In the genomic region with DNA sequence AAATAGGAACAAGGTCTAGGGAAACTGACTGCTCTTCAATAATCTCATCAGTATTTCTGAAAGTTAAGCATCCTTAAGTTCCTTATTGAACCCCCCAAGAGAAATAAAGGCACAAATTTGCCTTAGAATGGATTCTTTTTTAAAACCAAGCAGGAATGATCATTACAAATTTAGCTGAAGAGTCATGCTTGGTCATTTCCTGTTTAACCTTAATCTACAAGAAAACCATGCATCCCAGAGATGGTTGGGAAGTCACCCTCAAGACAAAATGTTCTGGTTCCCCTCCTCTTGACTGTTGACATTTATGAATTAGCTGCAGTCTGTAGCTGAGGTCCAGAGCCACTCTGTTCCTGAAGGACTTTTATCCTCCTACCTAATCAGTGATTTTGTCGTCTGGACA, we compare ENCODE assay signal across 26 cellular contexts.
DNase-seq lines count a peak whose midpoint lies in the region; ATAC-seq, FAIRE-seq and TF ChIP-seq lines count a peak whose summit lies in the region.
"Had no signal": no experiment of that assay in that cellular context is flagged by ENCODE, and none has a peak within 500 bp of the region (broad histone marks: within the 10 kb centered on the region; RNA-seq: fewer than 3 reads in every experiment).

No MANE protein-coding gene starts in this region.

- H3K79me2 ChIP-seq in astrocyte (ENCODE audit: insufficient read depth, low read length) (no peaks in the 10 kb centered on the region), SK-N-SH (ENCODE audit: insufficient read depth) (no peaks in the 10 kb centered on the region)

- POLR2A ChIA-PET in SK-N-SH (lab: Yijun Ruan, JAX) = no interaction called here

- H3K4me1 Mint-ChIP-seq in astrocyte (ENCODE audit: low read depth, unreplicated experiment) = peaks cover 6% of the 10 kb centered on the region
- H3K4me1 Mint-ChIP-seq: activated naive CD8-positive, alpha-beta T cell treated with anti-CD3 and anti-CD28 coated beads for 36 hours; activated T-helper 17 cell treated with anti-CD3 and anti-CD28 coated beads, Interleukin-2, amount 50 U/mL, for 72 hours had no signal

- H3K36me3 ChIP-seq in astrocyte (ENCODE audit: insufficient read depth, low read length) = no peaks in the 10 kb centered on the region
- no peaks in the 10 kb centered on the region for H3K36me3 ChIP-seq in SK-N-SH (replicated peaks in 1 of 2; ENCODE audit: control insufficient read depth in 1 of 2, insufficient read depth in 2 of 2, low read length in 1 of 2)
- H3K36me3 ChIP-seq: BE2C, left ventricle myocardium inferior, sigmoid colon, tibial artery had no signal

- TF ChIP-seq RAD21 in SK-N-SH (IDR thresholded peaks at IDR 0.05; ENCODE audit: low read length) = no peak

- H4K20me1 ChIP-seq in astrocyte (ENCODE audit: insufficient read depth, low read length) = no peaks in the 10 kb centered on the region
- no peaks in the 10 kb centered on the region for H4K20me1 ChIP-seq in SK-N-SH (ENCODE audit: insufficient read depth)

- CTCF ChIA-PET in SK-N-SH (lab: Yijun Ruan, JAX) = no interaction called here

- H3K9me3 ChIP-seq in astrocyte (ENCODE audit: insufficient read depth, low read depth, low read length) (no peaks in the 10 kb centered on the region), SK-N-SH (no peaks in the 10 kb centered on the region)
- H3K9me3 ChIP-seq: BE2C, Caco-2, left ventricle myocardium inferior, sigmoid colon, tibial artery had no signal

- 0% methylated on average over 1 of the region's 1 CpG for WGBS in SK-N-SH (ENCODE audit: low lambda C conversion rate)

- H3K4me2 ChIP-seq in astrocyte (ENCODE audit: low read length) (peak overlapping the region; percentile 27), SK-N-SH (no peak overlapping the region)

- H3K27ac Mint-ChIP-seq in astrocyte (ENCODE audit: unreplicated experiment) = no peak overlapping the region
- H3K27ac Mint-ChIP-seq: activated CD8-positive, alpha-beta memory T cell treated with anti-CD3 and anti-CD28 coated beads, Interleukin-2, amount 10 ng/mL, durations not matched to agents 7 days and 5 days; activated naive CD8-positive, alpha-beta T cell treated with anti-CD3 and anti-CD28 coated beads for 36 hours; activated T-helper 17 cell treated with anti-CD3 and anti-CD28 coated beads, Interleukin-2, amount 50 U/mL, for 72 hours; nephron progenitor cell; stimulated activated naive B cell treated with anti-CD40 and anti-IgM and Interleukin-4, amounts not matched to agents 10 μg/mL and 1 μg/mL and 100 μg/mL, for 72 hours had no signal

- H3K9ac ChIP-seq in astrocyte (ENCODE audit: low read length) (no peak overlapping the region), SK-N-SH (no peak overlapping the region)

- no peaks in the 10 kb centered on the region for H3K36me3 Mint-ChIP-seq in astrocyte (ENCODE audit: low read depth, unreplicated experiment)
- H3K36me3 Mint-ChIP-seq: activated CD8-positive, alpha-beta memory T cell treated with anti-CD3 and anti-CD28 coated beads, Interleukin-2, amount 10 ng/mL, durations not matched to agents 7 days and 5 days; activated naive CD8-positive, alpha-beta T cell treated with anti-CD3 and anti-CD28 coated beads for 36 hours; brain; stimulated activated naive B cell treated with anti-CD40 and anti-IgM and Interleukin-4, amounts not matched to agents 10 μg/mL and 1 μg/mL and 100 μg/mL, for 72 hours had no signal

- TF ChIP-seq CTCF in astrocyte (IDR thresholded peaks at IDR 0.05; ENCODE audit: insufficient read depth, low read depth, low read length) (no peak), fibroblast of pulmonary artery (IDR thresholded peaks at IDR 0.05; ENCODE audit: low read length, missing control alignments) (no peak), D721Med (IDR thresholded peaks at IDR 0.05; ENCODE audit: insufficient read depth, missing control alignments) (no peak), SK-N-SH (IDR thresholded peaks at IDR 0.05) (no peak)

- peaks cover 2% of the 10 kb centered on the region for H3K27me3 Mint-ChIP-seq in astrocyte (ENCODE audit: low read depth, unreplicated experiment)
- H3K27me3 Mint-ChIP-seq: activated CD8-positive, alpha-beta memory T cell treated with anti-CD3 and anti-CD28 coated beads, Interleukin-2, amount 10 ng/mL, durations not matched to agents 7 days and 5 days; brain had no signal

- no peaks in the 10 kb centered on the region for H3K9me3 Mint-ChIP-seq in astrocyte (ENCODE audit: unreplicated experiment)
- H3K9me3 Mint-ChIP-seq: activated naive CD8-positive, alpha-beta T cell treated with anti-CD3 and anti-CD28 coated beads for 36 hours; activated T-helper 17 cell treated with anti-CD3 and anti-CD28 coated beads, Interleukin-2, amount 50 U/mL, for 72 hours; brain; nephron progenitor cell had no signal

- no peak overlapping the region for H3K4me3 Mint-ChIP-seq in astrocyte (ENCODE audit: unreplicated experiment)
- H3K4me3 Mint-ChIP-seq: activated CD8-positive, alpha-beta memory T cell treated with anti-CD3 and anti-CD28 coated beads, Interleukin-2, amount 10 ng/mL, durations not matched to agents 7 days and 5 days; activated naive CD8-positive, alpha-beta T cell treated with anti-CD3 and anti-CD28 coated beads for 36 hours; activated T-helper 17 cell treated with anti-CD3 and anti-CD28 coated beads, Interleukin-2, amount 50 U/mL, for 72 hours; nephron progenitor cell; stimulated activated naive B cell treated with anti-CD40 and anti-IgM and Interleukin-4, amounts not matched to agents 10 μg/mL and 1 μg/mL and 100 μg/mL, for 72 hours had no signal

- H3K9me2 ChIP-seq in SK-N-SH = no peaks in the 10 kb centered on the region

- no peaks in the 10 kb centered on the region for H3F3A ChIP-seq in SK-N-SH (replicated peaks; ENCODE audit: insufficient read depth)

- H3K4me1 ChIP-seq in astrocyte (ENCODE audit: insufficient read depth, low read length) (peaks cover 6% of the 10 kb centered on the region), SK-N-SH (ENCODE audit: control insufficient read depth in 1 of 2, insufficient read depth in 2 of 2, low read depth in 1 of 2, low read length in 1 of 2) (no peaks in the 10 kb centered on the region; a peak in 1 of 4 replicates)
- H3K4me1 ChIP-seq: BE2C, Caco-2, left ventricle myocardium inferior had no signal

- H3K27ac ChIP-seq in astrocyte (ENCODE audit: low read depth, low read length) (no peak overlapping the region), SK-N-SH (ENCODE audit: low read depth in 2 of 2, low read length in 1 of 2) (no peak overlapping the region)
- H3K27ac ChIP-seq: left ventricle myocardium inferior, sigmoid colon, tibial artery had no signal

- H3K4me3 ChIP-seq in astrocyte (ENCODE audit: insufficient read depth, low read depth, low read length) (no peak overlapping the region), fibroblast of pulmonary artery (replicated peaks; ENCODE audit: low read depth, low read length) (no peak overlapping the region), SK-N-SH (ENCODE audit: low read depth in 2 of 2, low read length in 1 of 2) (no peak overlapping the region)
- H3K4me3 ChIP-seq: left ventricle myocardium inferior, sigmoid colon, tibial artery had no signal

- no peak for TF ChIP-seq EP300 in SK-N-SH (IDR thresholded peaks at IDR 0.05; ENCODE audit: borderline replicate concordance in 1 of 2, low read depth in 1 of 2, low read length in 1 of 2)

- peak; percentile 74 for DNase-seq in HCEC 1CT
- DNase-seq in astrocyte (ENCODE audit: low read depth) = peak; percentile 49
- DNase-seq in fibroblast of pulmonary artery (ENCODE audit: low read depth) = peak; percentile 61
- no peak for DNase-seq in NAMALWA (ENCODE audit: low spot score)
- no peak for DNase-seq in D721Med (ENCODE audit: insufficient read length, low spot score)
- DNase-seq in SK-N-SH = no peak
- DNase-seq: activated CD4-positive, alpha-beta T cell treated with anti-CD3 and anti-CD28 coated beads for 4 hours; activated CD8-positive, alpha-beta memory T cell treated with anti-CD3 and anti-CD28 coated beads, Interleukin-2, amount 10 ng/mL, durations not matched to agents 7 days and 5 days; activated naive CD8-positive, alpha-beta T cell treated with anti-CD3 and anti-CD28 coated beads for 36 hours; BE2C; Caco-2; cortex of kidney; glutamatergic neuron; left ventricle myocardium inferior; NCI-H1694; NCI-H2171 treated with DMSO at 0.1 percent for 48 hours; NCI-H526 treated with DMSO at 0.1 percent for 48 hours; nephron progenitor cell; posterior cingulate gyrus; sigmoid colon; stimulated activated CD4-positive, alpha-beta T cell treated with anti-CD3 and anti-CD28 coated beads, Interleukin-2, amount 100 ng/mL, for 24 hours; stimulated activated naive B cell treated with anti-CD40 and anti-IgM and Interleukin-4, amounts not matched to agents 10 μg/mL and 1 μg/mL and 100 μg/mL, for 72 hours; tibial artery had no signal

- no peak for ATAC-seq in GM18868 (IDR thresholded peaks at IDR 0.05; ENCODE audit: unreplicated experiment)
- ATAC-seq: activated CD8-positive, alpha-beta memory T cell treated with anti-CD3 and anti-CD28 coated beads, Interleukin-2, amount 10 ng/mL, durations not matched to agents 7 days and 5 days; activated T-helper 17 cell treated with anti-CD3 and anti-CD28 coated beads, Interleukin-2, amount 50 U/mL, for 72 hours; stimulated activated naive B cell treated with anti-CD40 and anti-IgM and Interleukin-4, amounts not matched to agents 10 μg/mL and 1 μg/mL and 100 μg/mL, for 72 hours had no signal

- H3K27me3 ChIP-seq in astrocyte (ENCODE audit: insufficient read depth, low read length) = no peaks in the 10 kb centered on the region
- H3K27me3 ChIP-seq in SK-N-SH (ENCODE audit: insufficient read depth) = peaks cover 13% of the 10 kb centered on the region; the same call in 1 of the 2 replicates
- H3K27me3 ChIP-seq: BE2C, sigmoid colon, tibial artery had no signal

- H2AFZ ChIP-seq in astrocyte (ENCODE audit: low read depth, low read length) = peak overlapping the region; percentile 2
- H2AFZ ChIP-seq in SK-N-SH (ENCODE audit: low read depth) = no peak overlapping the region

- FAIRE-seq in astrocyte (lab: Jason Lieb, UNC) (peak; percentile 79), D721Med (lab: Jason Lieb, UNC) (no peak)

Comparison
In these comparisons a context has a peak if more than half of its experiments do, and no peak if none do; other contexts are left out.
1. DNase-seq: peak in HCEC 1CT (single experiment), astrocyte (single experiment) and fibroblast of pulmonary artery (single experiment); none in NAMALWA (single experiment), D721Med (single experiment) and SK-N-SH (single experiment).